ENCODE assay signal across 7 cellular contexts in genomic region chr15:61621865-61622264, GRCh38.
"Had no signal": no experiment of that assay in that cellular context is flagged by ENCODE, and none has a peak within 500 bp of the region (broad histone marks: within the 10 kb centered on the region; RNA-seq: fewer than 3 reads in every experiment).

No MANE protein-coding gene starts in this region.

- H3K4me1 ChIP-seq: HAP-1 had no signal

- H3K9ac ChIP-seq: GM23248 had no signal

- H3K27ac ChIP-seq: GM23248, HL-60 had no signal

- H3K36me3 ChIP-seq: HAP-1 had no signal

- H3K9me3 ChIP-seq: HAP-1 had no signal

- H2AFZ ChIP-seq: GM23248 had no signal

- FAIRE-seq: H54 had no signal

- DNase-seq: GM23248, GOT3, HFFc6, KG1 had no signal

- H3K4me3 ChIP-seq: GM23248, HAP-1 had no signal
